11 cellular contexts compared by ENCODE assay signal in the genomic region with DNA sequence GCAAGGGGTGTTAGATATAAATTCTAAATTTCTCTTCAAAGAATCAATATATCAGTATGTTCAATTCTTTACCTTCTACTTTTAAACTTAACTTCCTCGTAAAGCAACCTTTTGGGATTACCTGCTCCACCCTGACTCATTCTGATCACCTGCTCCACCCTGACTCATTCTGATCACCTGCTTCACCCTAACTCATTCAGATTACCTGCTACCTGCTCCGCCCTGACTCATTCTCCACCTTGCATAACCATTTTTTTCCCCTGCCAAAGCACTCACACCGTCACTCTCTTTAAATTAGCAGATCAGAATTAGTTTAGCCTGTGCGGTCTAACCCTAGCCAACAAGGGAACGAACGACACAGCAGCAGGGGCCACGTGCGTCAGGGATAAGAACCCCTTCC. TPM values are rescaled to one million over a fixed set of nuclear protein-coding genes. Genes with fewer than 3 reads are reported as not detected.
A peak's percentile ranks its signal among the peaks of the same experiment; 100 is the strongest.
DNase-seq lines count a peak whose midpoint lies in the region; ATAC-seq, FAIRE-seq and TF ChIP-seq lines count a peak whose summit lies in the region.
"Not testable (repeated sequence)": the region's sequence is repeated elsewhere in the genome, so short reads cannot be mapped to it uniquely, and the experiment has no call there.
"Had no signal": no experiment of that assay in that cellular context is flagged by ENCODE, and none has a peak within 500 bp of the region (broad histone marks: within the 10 kb centered on the region; RNA-seq: fewer than 3 reads in every experiment).

No MANE protein-coding gene starts in this region.

- in situ Hi-C loops in mammary epithelial cell (cut with MboI; ENCODE audit: low sequenced_read_pairs in 2 of 2); transverse colon (cut with MboI; ENCODE audit: low pct_ligation_motif_present in 1 of 4, low pct_unique_long_range_greater_than_20kb in 1 of 4, low sequenced_read_pairs in 3 of 4): not testable (repeated sequence)

- H3K79me2 ChIP-seq in mammary epithelial cell (ENCODE audit: insufficient read depth, low read length); keratinocyte (ENCODE audit: control insufficient read depth, insufficient read depth, low read length): not testable (repeated sequence)

- 78% methylated on average over 8 of the region's 8 CpGs for WGBS in mammary epithelial cell (ENCODE audit: low coverage, missing lambda C conversion rate)
- 81 to 85% methylated on average over 8 of the region's 8 CpGs for WGBS in transverse colon (ENCODE audit: low coverage in 1 of 2), 2 donors

- not testable (repeated sequence) for H3K36me3 ChIP-seq in mammary epithelial cell (ENCODE audit: insufficient read depth, low read length); keratinocyte (ENCODE audit: control insufficient read depth in 2 of 2, extremely low read depth in 1 of 2, insufficient read depth in 2 of 2, low read length in 2 of 2); transverse colon

- TF ChIP-seq CTCF in RWPE1 (conservative IDR thresholded peaks at IDR 0.05; ENCODE audit: low read depth); mammary epithelial cell (conservative IDR thresholded peaks at IDR 0.05 in 1 of 2, IDR thresholded peaks at IDR 0.05 in 1 of 2; ENCODE audit: extremely low read depth in 1 of 2, insufficient read depth in 1 of 2, low read depth in 1 of 2, low read length in 2 of 2); epithelial cell of esophagus (IDR thresholded peaks at IDR 0.05; ENCODE audit: insufficient read depth, low read depth, low read length, missing control alignments); keratinocyte (optimal IDR thresholded peaks at IDR 0.05 in 1 of 3, IDR thresholded peaks at IDR 0.05 in 1 of 3, conservative IDR thresholded peaks at IDR 0.05 in 1 of 3; ENCODE audit: extremely low read depth in 1 of 3, insufficient read depth in 2 of 3, low read length in 3 of 3); transverse colon (IDR thresholded peaks at IDR 0.05): not testable (repeated sequence)

- FAIRE-seq in GM12892 (lab: Jason Lieb, UNC): peak; percentile 38
- peak; percentile 23 for FAIRE-seq in keratinocyte (lab: Jason Lieb, UNC)

- DNase-seq in GM12892 (ENCODE audit: insufficient read length): not testable (repeated sequence)
- DNase-seq in HT-29 (ENCODE audit: low spot score) (peak; percentile 29), RWPE1 (ENCODE audit: low spot score) (peak; percentile 24), mammary epithelial cell (peak; percentile 79), epithelial cell of esophagus (ENCODE audit: low read depth) (peak; percentile 97), keratinocyte (ENCODE audit: low read depth, low spot score) (peak; percentile 38), transverse colon (peak; percentile 10)

- H4K20me1 ChIP-seq in mammary epithelial cell (ENCODE audit: insufficient read depth, low read length); keratinocyte (ENCODE audit: control insufficient read depth, extremely low read depth, insufficient read depth, low read length): not testable (repeated sequence)

- H3K9me1 ChIP-seq in keratinocyte (ENCODE audit: control insufficient read depth, extremely low read depth, insufficient read depth, low read length): not testable (repeated sequence)

- not testable (repeated sequence) for BruUV-seq in mammary epithelial cell (replicated peaks; lab: Mats Ljungman, UMichigan)

- not testable (repeated sequence) for H3K9me3 ChIP-seq in mammary epithelial cell (replicated peaks; ENCODE audit: insufficient read depth, low read length); keratinocyte (ENCODE audit: control insufficient read depth, low read depth, low read length); transverse colon

- not testable (repeated sequence) for H3K27me3 ChIP-seq in mammary epithelial cell (ENCODE audit: insufficient read depth, low read length); keratinocyte (ENCODE audit: control insufficient read depth, extremely low read depth, insufficient read depth, low read length); transverse colon

- not testable (repeated sequence) for H2AFZ ChIP-seq in mammary epithelial cell (ENCODE audit: low read depth, low read length); keratinocyte (ENCODE audit: control insufficient read depth, low read length)

- POLR2A ChIA-PET in RWPE1 (lab: Yijun Ruan, JAX; ENCODE audit: low non-redundant PET): not testable (repeated sequence)

- ATAC-seq in esophagus mucosa: peak; percentile 35

- TF ChIP-seq EP300 in transverse colon (IDR thresholded peaks at IDR 0.05; ENCODE audit: low read depth): not testable (repeated sequence)

- H3K4me2 ChIP-seq in mammary epithelial cell (ENCODE audit: insufficient read depth, low read depth, low read length); keratinocyte (ENCODE audit: control insufficient read depth, extremely low read depth, insufficient read depth, low read depth, low read length): not testable (repeated sequence)

- dilution Hi-C loops in mammary epithelial cell (cut with HindIII; ENCODE audit: low sequenced_read_pairs); keratinocyte (cut with MboI; ENCODE audit: extremely low pct_ligation_motif_present, low sequenced_read_pairs): not testable (repeated sequence)

- intact Hi-C loops in mammary epithelial cell (cut with micrococcal nuclease); transverse colon (cut with DNase I; ENCODE audit: low total_unique reads): not testable (repeated sequence)

- H3K4me3 ChIP-seq in mammary epithelial cell (replicated peaks in 1 of 3; ENCODE audit: insufficient read depth in 1 of 3, low read depth in 2 of 3, low read length in 3 of 3); epithelial cell of esophagus (ENCODE audit: low read length); keratinocyte (ENCODE audit: control insufficient read depth in 2 of 3, extremely low read depth in 1 of 3, insufficient read depth in 2 of 3, low read depth in 1 of 3, low read length in 3 of 3); transverse colon: not testable (repeated sequence)

- not testable (repeated sequence) for H3K27ac ChIP-seq in RWPE1; mammary epithelial cell (ENCODE audit: insufficient read depth, low read depth, low read length); keratinocyte (ENCODE audit: control insufficient read depth, insufficient read depth, low read length); transverse colon

- H3K4me1 ChIP-seq in mammary epithelial cell (ENCODE audit: insufficient read depth, low read length) (peaks cover 11% of the 10 kb centered on the region), keratinocyte (ENCODE audit: control insufficient read depth, extremely low read depth, insufficient read depth, low read length) (peaks cover 16% of the 10 kb centered on the region)
- H3K4me1 ChIP-seq in transverse colon: not testable (repeated sequence)

- not testable (repeated sequence) for H3K9ac ChIP-seq in mammary epithelial cell (ENCODE audit: insufficient read depth, low read length); keratinocyte (ENCODE audit: control insufficient read depth, extremely low read depth, insufficient read depth, low read length)

- not testable (repeated sequence) for TF ChIP-seq POLR2A in GM12892 (IDR thresholded peaks at IDR 0.05; ENCODE audit: low read depth, low read length); transverse colon (IDR thresholded peaks at IDR 0.05)

- CTCF ChIA-PET in RWPE1 (lab: Yijun Ruan, JAX); mammary epithelial cell (lab: Charles Lee; ENCODE audit: low non-redundant PET): not testable (repeated sequence)

RNA-seq across cellular contexts. Expression of a gene that starts 20.5 kb away (rescaled TPM):
- 0.59 TPM for polyA plus RNA-seq in GM12892 (2012; ENCODE audit: missing spikeins)
- 4.9 and 6.2 TPM in 2 replicates for total RNA-seq in HT-29 (2014; rRNA removed; shearing (Covaris generic))
- 1 to 10 TPM; 2.8 to 3.5 TPM for total RNA-seq in mammary epithelial cell
- 2.9 TPM for polyA plus RNA-seq in mammary epithelial cell
- polyA minus RNA-seq in mammary epithelial cell: 11.0 TPM
- total RNA-seq in esophagus mucosa: 0.36 TPM
- 1.7 to 2.4 TPM (median 2.4 TPM) in 3 replicates for polyA plus RNA-seq in keratinocyte
- 1.6 TPM for polyA plus RNA-seq in keratinocyte (2011; ENCODE audit: low read depth)
- 1.2 and 1.4 TPM in 2 replicates for polyA plus RNA-seq in keratinocyte (2011; cell fraction: cytosol; rRNA removed)
- polyA plus RNA-seq in keratinocyte (2011; cell fraction: nucleus; rRNA removed): 2.6 and 2.9 TPM in 2 replicates
- 1.6 and 1.8 TPM in 2 replicates for polyA plus RNA-seq in keratinocyte (2012; ENCODE audit: low replicate concordance)
- polyA minus RNA-seq in keratinocyte: 1.5 to 3.1 TPM in 2 of 3 replicates, not detected in the other
- not detected for polyA minus RNA-seq in keratinocyte (2011; cell fraction: cytosol; rRNA and poly(A)+ RNA removed)
- polyA minus RNA-seq in keratinocyte (2011; cell fraction: nucleus; rRNA and poly(A)+ RNA removed): 1.4 and 6.7 TPM in 2 replicates
- total RNA-seq in transverse colon: 1 to 10 TPM in 3 of 4 donors, not detected in 1; 5.2 to 9.1 (median 6.0) TPM
- total RNA-seq: CD4-positive, alpha-beta T cell; CD8-positive, alpha-beta memory T cell had no signal
- polyA plus RNA-seq: CD14-positive monocyte; CD8-positive, alpha-beta memory T cell had no signal
